ENCODE assay signal across 8 cellular contexts in the genomic region with DNA sequence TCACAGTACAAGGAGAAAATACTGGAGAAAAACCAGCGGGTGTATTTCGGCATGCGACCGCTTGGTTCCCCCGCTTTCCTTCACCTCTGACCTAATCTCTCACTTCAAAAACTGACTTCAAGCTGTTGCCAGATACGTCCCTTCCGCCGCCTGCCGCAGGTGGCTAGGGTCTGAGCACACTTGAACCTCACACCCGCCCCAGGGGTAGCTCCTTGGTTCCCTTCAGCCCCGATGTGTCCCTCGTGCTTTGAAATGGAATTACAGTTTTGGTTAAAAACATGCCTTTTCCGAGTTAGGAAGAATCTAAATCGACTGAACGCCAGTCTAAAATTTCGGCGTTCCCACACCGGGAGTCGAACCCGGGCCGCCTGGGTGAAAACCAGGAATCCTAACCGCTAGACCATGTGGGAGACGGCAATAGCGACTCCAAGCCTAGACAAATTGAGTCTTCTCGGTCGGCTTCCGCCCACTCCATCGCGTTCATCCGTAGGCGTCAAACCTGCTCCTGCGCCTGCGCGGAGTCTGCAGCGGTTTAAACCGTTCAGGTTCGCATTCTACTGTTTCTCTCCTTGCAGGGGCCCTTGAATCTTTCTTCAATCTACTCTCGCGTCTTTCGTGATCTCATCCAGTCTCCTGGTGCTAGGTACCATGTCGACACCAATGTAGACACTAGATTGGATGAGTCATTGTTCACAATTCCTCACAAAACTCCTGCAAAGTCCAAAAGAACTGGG.
A peak's percentile ranks its signal among the peaks of the same experiment; 100 is the strongest.
DNase-seq lines count a peak whose midpoint lies in the region; ATAC-seq, FAIRE-seq and TF ChIP-seq lines count a peak whose summit lies in the region.

No MANE protein-coding gene starts in this region.

- H3K27ac ChIP-seq in kidney (ENCODE audit: low read depth in 2 of 2, low read length in 2 of 2) = peak overlapping the region; percentile 98 to 100

- H3K4me1 Mint-ChIP-seq in chondrocyte (ENCODE audit: low read depth) = no peaks in the 10 kb centered on the region

- peaks cover 17 to 19% of the 10 kb centered on the region in 2 donors for H3K4me1 ChIP-seq in kidney (ENCODE audit: control insufficient read depth in 1 of 2, insufficient read depth in 1 of 2, low read depth in 1 of 2, low read length in 2 of 2)

- ATAC-seq in GM19025 (IDR thresholded peaks at IDR 0.05; ENCODE audit: low read depth, unreplicated experiment) (peak; percentile 79), HG03342 (IDR thresholded peaks at IDR 0.05; ENCODE audit: unreplicated experiment) (peak; percentile 85)

- no peaks in the 10 kb centered on the region for H3K36me3 Mint-ChIP-seq in chondrocyte (ENCODE audit: low read depth)

- peak; percentile 77 for FAIRE-seq in kidney (lab: Jason Lieb, UNC)

- intact Hi-C loops in kidney (cut with DNase I) = no loop called here

- H3K4me3 ChIP-seq in AG10803 (ENCODE audit: low read length) = peak overlapping the region; percentile 72
- H3K4me3 ChIP-seq in kidney (ENCODE audit: low read length in 2 of 2) = peak overlapping the region; percentile 73 to 88

- peak overlapping the region; percentile 98 to 100 for H3K9ac ChIP-seq in kidney (ENCODE audit: low read length in 2 of 2)

- H3K4me3 Mint-ChIP-seq in chondrocyte (ENCODE audit: unreplicated experiment) = no peak overlapping the region

- H3K9me3 Mint-ChIP-seq in chondrocyte (ENCODE audit: low read depth) = no peaks in the 10 kb centered on the region

- no peaks in the 10 kb centered on the region for H3K27me3 Mint-ChIP-seq in chondrocyte (ENCODE audit: low read depth)

- no peaks in the 10 kb centered on the region for H3K9me3 ChIP-seq in kidney (ENCODE audit: control insufficient read depth in 1 of 2, low read length in 2 of 2)

- TF ChIP-seq CTCF in AG10803 (conservative IDR thresholded peaks at IDR 0.05; ENCODE audit: low read length) (peak; percentile 61), chondrocyte (IDR thresholded peaks at IDR 0.05) (peak; percentile 61), kidney (IDR thresholded peaks at IDR 0.05; ENCODE audit: borderline replicate concordance, extremely low read depth, insufficient read depth) (peak; percentile 9)

- no peaks in the 10 kb centered on the region for H3K36me3 ChIP-seq in kidney (ENCODE audit: control insufficient read depth in 1 of 2, insufficient read depth in 2 of 2, low read length in 2 of 2)

- DNase-seq in AG10803 (ENCODE audit: low read depth) = peak; percentile 97
- DNase-seq in NCI-H460 (ENCODE audit: extremely low read depth, low read depth) = peak; percentile 92
- peak; percentile 96 for DNase-seq in activated CD4-positive, alpha-beta T cell treated with anti-CD3 and anti-CD28 coated beads for 1 hour
- DNase-seq in chondrocyte (ENCODE audit: low spot score) = peak; percentile 96
- peak; percentile 98 for DNase-seq in kidney
- peak; percentile 89 to 98 (median 97) for DNase-seq in stimulated activated CD4-positive, alpha-beta T cell treated with anti-CD3 and anti-CD28 coated beads, Interleukin-12 subunit alpha, Interleukin-12 subunit beta, amount 100 ng/mL, for 48 hours (ENCODE audit: low read depth in 2 of 3, low spot score in 1 of 3)

- H3K27ac Mint-ChIP-seq in chondrocyte (ENCODE audit: unreplicated experiment) = no peak overlapping the region

Comparison
In these comparisons a context has a peak if more than half of its experiments do, and no peak if none do; other contexts are left out.
1. Peak in every context shown above with its lines: DNase-seq, ATAC-seq, H3K4me3 ChIP-seq and H3K27ac ChIP-seq.
2. CTCF ChIP-seq: peak in every context shown above with its lines; median percentile 61 in AG10803; 61 in chondrocyte; 9 in kidney.